ENCODE assay signal across 32 cellular contexts in the genomic region with DNA sequence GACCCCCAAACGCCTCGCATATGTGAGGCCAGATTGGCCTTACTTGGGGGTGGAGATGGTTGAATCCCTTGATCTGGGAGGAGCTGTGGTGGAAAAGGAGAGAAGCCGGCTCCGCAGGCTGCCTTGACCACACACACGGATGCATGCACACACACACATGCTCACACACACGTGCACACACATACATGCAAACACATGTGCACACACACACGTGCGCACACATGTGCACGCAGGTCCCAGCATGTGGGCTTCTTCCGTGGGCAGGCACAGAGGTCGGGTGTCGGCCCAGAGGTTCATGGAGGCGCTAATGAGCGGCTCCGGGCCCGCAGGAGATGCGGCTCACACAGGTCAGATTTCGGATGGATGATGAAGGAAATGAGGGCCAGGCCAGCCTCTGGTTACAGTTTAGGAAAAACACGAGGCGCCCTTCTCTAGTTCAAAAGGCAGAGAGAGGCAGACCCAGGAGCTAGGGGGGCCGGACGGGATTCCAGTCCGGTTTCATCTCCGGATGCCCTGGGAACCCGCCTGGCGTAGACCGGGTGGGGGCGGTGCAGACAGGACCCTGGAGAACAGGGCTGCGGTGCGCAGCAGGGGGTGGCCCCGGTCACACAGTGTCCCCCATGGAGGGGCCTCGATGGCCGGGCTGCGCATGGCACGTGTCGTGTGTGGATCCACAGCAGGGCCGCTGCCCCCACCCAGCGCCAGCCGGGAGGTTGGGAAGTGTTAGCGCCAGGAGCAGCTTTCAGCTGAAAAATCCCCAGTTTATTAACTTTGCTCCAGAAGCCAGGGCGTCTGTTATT.
"Had no signal": no experiment of that assay in that cellular context is flagged by ENCODE, and none has a peak within 500 bp of the region (broad histone marks: within the 10 kb centered on the region; RNA-seq: fewer than 3 reads in every experiment).

No MANE protein-coding gene starts in this region.

- H3K27me3 Mint-ChIP-seq: natural killer cell treated with Interleukin-12 subunit alpha and Interleukin-12 subunit beta and Interleukin-15 and Interleukin-18, amount 100 ng/mL, for 72 hours; progenitor cell of endocrine pancreas; stimulated activated naive CD8-positive, alpha-beta T cell treated with anti-CD3 and anti-CD28 coated beads, Interleukin-15, amount 100 ng/mL, for 72 hours; type B pancreatic cell had no signal

- H3K9ac ChIP-seq: parathyroid adenoma had no signal

- H3K27ac Mint-ChIP-seq: natural killer cell treated with Interleukin-12 subunit alpha and Interleukin-12 subunit beta and Interleukin-15 and Interleukin-18, amount 100 ng/mL, for 72 hours; nephron progenitor cell; progenitor cell of endocrine pancreas; stimulated activated memory B cell treated with anti-CD40 and anti-IgM and Interleukin-4, amounts not matched to agents 10 μg/mL and 1 μg/mL and 100 μg/mL, for 72 hours; type B pancreatic cell had no signal

- H3K79me2 ChIP-seq: parathyroid adenoma had no signal

- H3K9me3 ChIP-seq: neutrophil, psoas muscle, spleen, suprapubic skin, testis, transverse colon, upper lobe of right lung, uterus had no signal

- ATAC-seq: naive thymus-derived CD8-positive, alpha-beta T cell; natural killer cell treated with Interleukin-12 subunit alpha and Interleukin-12 subunit beta and Interleukin-15 and Interleukin-18, amount 100 ng/mL, for 72 hours; psoas muscle; right cardiac atrium; sciatic nerve; stimulated activated naive CD8-positive, alpha-beta T cell treated with anti-CD3 and anti-CD28 coated beads, Interleukin-15, amount 100 ng/mL, for 72 hours; stimulated activated naive CD8-positive, alpha-beta T cell treated with anti-CD3 and anti-CD28 coated beads, Interleukin-15, Interleukin-2, amounts not matched to agents 100 U/mL and 50 U/mL, for 24 hours; upper lobe of right lung had no signal

- H3K27me3 ChIP-seq: neutrophil, testis, uterus had no signal

- H3K9me3 Mint-ChIP-seq: naive B cell; naive thymus-derived CD8-positive, alpha-beta T cell; natural killer cell treated with Interleukin-12 subunit alpha and Interleukin-12 subunit beta and Interleukin-15 and Interleukin-18, amount 100 ng/mL, for 72 hours; stimulated activated memory B cell treated with anti-CD40 and anti-IgM and Interleukin-4, amounts not matched to agents 10 μg/mL and 1 μg/mL and 100 μg/mL, for 72 hours; stimulated activated naive CD8-positive, alpha-beta T cell treated with anti-CD3 and anti-CD28 coated beads, Interleukin-15, amount 100 ng/mL, for 72 hours; type B pancreatic cell had no signal

- H2AFZ ChIP-seq: parathyroid adenoma had no signal

- H3K36me3 ChIP-seq: neutrophil, spleen, suprapubic skin, tibial artery, transverse colon, upper lobe of right lung, uterus had no signal

- H3K4me1 ChIP-seq: parathyroid adenoma, psoas muscle, spleen, testis, transverse colon, upper lobe of right lung, uterus had no signal

- H3K4me3 ChIP-seq: psoas muscle, skin epidermis, smooth muscle cell, spleen, suprapubic skin, testis, tibial artery, transverse colon, upper lobe of right lung, uterus had no signal

- H3K4me1 Mint-ChIP-seq: neural crest cell; stimulated activated naive CD8-positive, alpha-beta T cell treated with anti-CD3 and anti-CD28 coated beads, Interleukin-15, amount 100 ng/mL, for 72 hours had no signal

- DNase-seq: naive B cell; naive thymus-derived CD8-positive, alpha-beta T cell; nephron progenitor cell; nucleus accumbens; psoas muscle; spleen; stimulated activated CD4-positive, alpha-beta T cell treated with anti-CD3 and anti-CD28 coated beads, Interleukin-12 subunit alpha, Interleukin-12 subunit beta, amount 100 ng/mL, for 4 hours; stimulated activated CD4-positive, alpha-beta T cell treated with anti-CD3 and anti-CD28 coated beads, Interleukin-1b, Interleukin-23, amount 100 ng/mL, for 48 hours; stimulated activated CD4-positive, alpha-beta T cell treated with anti-CD3 and anti-CD28 coated beads, Interleukin-4, amount 100 ng/mL, for 1 hour; stimulated activated CD4-positive, alpha-beta T cell treated with anti-CD3 and anti-CD28 coated beads, Interleukin-4, amount 100 ng/mL, for 4 hours; stimulated activated CD8-positive, alpha-beta memory T cell treated with anti-CD3 and anti-CD28 coated beads, Interleukin-4, amount 100 ng/mL, for 48 hours; stimulated activated naive CD4-positive, alpha-beta T cell; stimulated activated naive CD8-positive, alpha-beta T cell treated with anti-CD3 and anti-CD28 coated beads, Interleukin-15, amount 100 ng/mL, for 72 hours; stimulated activated naive CD8-positive, alpha-beta T cell treated with anti-CD3 and anti-CD28 coated beads, Interleukin-15, Interleukin-2, amounts not matched to agents 100 U/mL and 50 U/mL, for 24 hours; substantia nigra; testis; tibial artery; transverse colon; upper lobe of right lung; uterus had no signal

- H3K36me3 Mint-ChIP-seq: naive B cell; naive thymus-derived CD8-positive, alpha-beta T cell; natural killer cell treated with Interleukin-12 subunit alpha and Interleukin-12 subunit beta and Interleukin-15 and Interleukin-18, amount 100 ng/mL, for 72 hours; stimulated activated memory B cell treated with anti-CD40 and anti-IgM and Interleukin-4, amounts not matched to agents 10 μg/mL and 1 μg/mL and 100 μg/mL, for 72 hours; type B pancreatic cell had no signal

- H3K4me3 Mint-ChIP-seq: naive B cell; naive thymus-derived CD8-positive, alpha-beta T cell; natural killer cell treated with Interleukin-12 subunit alpha and Interleukin-12 subunit beta and Interleukin-15 and Interleukin-18, amount 100 ng/mL, for 72 hours; nephron progenitor cell; neural crest cell; stimulated activated memory B cell treated with anti-CD40 and anti-IgM and Interleukin-4, amounts not matched to agents 10 μg/mL and 1 μg/mL and 100 μg/mL, for 72 hours; stimulated activated naive CD8-positive, alpha-beta T cell treated with anti-CD3 and anti-CD28 coated beads, Interleukin-15, amount 100 ng/mL, for 72 hours; type B pancreatic cell had no signal

- H3K27ac ChIP-seq: neutrophil, parathyroid adenoma, psoas muscle, skin epidermis, spleen, suprapubic skin, testis, transverse colon, upper lobe of right lung, uterus had no signal

- H3K4me2 ChIP-seq: smooth muscle cell had no signal
